8 cellular contexts compared by ENCODE assay signal in the genomic region with DNA sequence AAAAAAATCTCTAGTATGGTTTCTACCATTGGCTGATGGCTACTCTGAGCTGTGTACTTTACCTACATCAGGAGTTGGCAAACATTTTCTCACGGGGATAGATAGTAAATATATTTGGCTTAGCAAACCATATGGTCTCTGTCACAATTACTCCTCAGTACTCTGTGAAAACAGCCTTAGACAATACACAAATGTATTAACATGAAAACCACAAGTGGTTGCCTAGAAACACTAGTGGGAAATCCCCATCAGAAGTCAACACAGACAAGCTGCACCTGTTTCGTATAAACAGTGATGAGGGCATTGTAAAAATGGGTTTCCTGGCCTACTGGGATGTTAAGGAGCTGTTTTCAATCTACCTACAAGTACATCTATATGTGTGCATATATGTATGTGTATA.
DNase-seq lines count a peak whose midpoint lies in the region; ATAC-seq and TF ChIP-seq lines count a peak whose summit lies in the region.

No MANE protein-coding gene starts in this region.

- DNase-seq in NCI-H2171 treated with DMSO at 0.1 percent for 48 hours (lab: John Stamatoyannopoulos, UW) (peak; percentile 96), kidney epithelial cell (ENCODE audit: low read depth) (peak; percentile 51), immature natural killer cell (no peak), left ventricle myocardium inferior (no peak)
- DNase-seq in CD8-positive, alpha-beta T cell, result no peak
- DNase-seq in activated CD8-positive, alpha-beta memory T cell treated with anti-CD3 and anti-CD28 coated beads, Interleukin-2, amount 50 U/mL, for 48 hours, result no peak

- H3K27me3 Mint-ChIP-seq in immature natural killer cell (ENCODE audit: low read depth in 3 of 3), result peaks cover 0 to 2% (median 0%) of the 10 kb centered on the region in 3 donors
- no peaks in the 10 kb centered on the region for H3K27me3 Mint-ChIP-seq in CD8-positive, alpha-beta T cell (ENCODE audit: low read depth)

- CTCF ChIA-PET in CD8-positive, alpha-beta T cell (lab: Charles Lee), result no interaction called here

- H3K36me3 ChIP-seq in kidney epithelial cell (ENCODE audit: control insufficient read depth, insufficient read depth, low read length) (no peaks in the 10 kb centered on the region), left ventricle myocardium inferior (no peaks in the 10 kb centered on the region)
- no peaks in the 10 kb centered on the region for H3K36me3 ChIP-seq in CD8-positive, alpha-beta T cell (ENCODE audit: insufficient read depth, low read length)

- H3K27me3 ChIP-seq in kidney epithelial cell (ENCODE audit: control insufficient read depth, insufficient read depth, low read length), result no peaks in the 10 kb centered on the region
- no peaks in the 10 kb centered on the region for H3K27me3 ChIP-seq in CD8-positive, alpha-beta T cell (ENCODE audit: insufficient read depth, low read length)
- no peaks in the 10 kb centered on the region for H3K27me3 ChIP-seq in left ventricle myocardium inferior (ENCODE audit: low read depth)

- H3K9me3 Mint-ChIP-seq in immature natural killer cell, result peaks cover 2 to 20% (median 11%) of the 10 kb centered on the region in 6 donors
- peaks cover 12% of the 10 kb centered on the region for H3K9me3 Mint-ChIP-seq in CD8-positive, alpha-beta T cell

- TF ChIP-seq CTCF in kidney epithelial cell (IDR thresholded peaks at IDR 0.05; ENCODE audit: insufficient read depth, low read length, poor library complexity, severe bottlenecking) (no peak), left ventricle myocardium inferior (IDR thresholded peaks at IDR 0.05; ENCODE audit: borderline replicate concordance) (no peak)
- TF ChIP-seq CTCF in CD8-positive, alpha-beta T cell (IDR thresholded peaks at IDR 0.05), result no peak

- POLR2A ChIA-PET in CD8-positive, alpha-beta T cell (lab: Charles Lee), result no interaction called here

- H3K9me3 ChIP-seq in CD8-positive, alpha-beta T cell (ENCODE audit: low read length), result no peaks in the 10 kb centered on the region
- H3K9me3 ChIP-seq in left ventricle myocardium inferior (replicated peaks), result no peaks in the 10 kb centered on the region

- ATAC-seq in GM18907 (IDR thresholded peaks at IDR 0.05; ENCODE audit: unreplicated experiment) (peak; percentile 100), HG03025 (IDR thresholded peaks at IDR 0.05; ENCODE audit: low FRiP score, unreplicated experiment) (peak; percentile 100)
- ATAC-seq in CD8-positive, alpha-beta T cell, result no peak

- H3K27ac Mint-ChIP-seq in immature natural killer cell, result no peak overlapping the region
- no peak overlapping the region for H3K27ac Mint-ChIP-seq in CD8-positive, alpha-beta T cell

- H3K27ac ChIP-seq in CD8-positive, alpha-beta T cell (ENCODE audit: low read depth, low read length), result no peak overlapping the region
- H3K27ac ChIP-seq in left ventricle myocardium inferior (replicated peaks), result no peak overlapping the region

- no peaks in the 10 kb centered on the region for H3K4me1 ChIP-seq in CD8-positive, alpha-beta T cell (ENCODE audit: insufficient read depth, low read length)
- no peaks in the 10 kb centered on the region for H3K4me1 ChIP-seq in left ventricle myocardium inferior

- H3K4me3 ChIP-seq in kidney epithelial cell (ENCODE audit: low read depth, low read length) (no peak overlapping the region), left ventricle myocardium inferior (no peak overlapping the region)
- H3K4me3 ChIP-seq in CD8-positive, alpha-beta T cell (ENCODE audit: low read depth, low read length), result no peak overlapping the region

- no peaks in the 10 kb centered on the region for H3K36me3 Mint-ChIP-seq in immature natural killer cell
- H3K36me3 Mint-ChIP-seq in CD8-positive, alpha-beta T cell, result no peaks in the 10 kb centered on the region

- intact Hi-C loops in CD8-positive, alpha-beta T cell (cut with DNase I, micrococcal nuclease), result no loop called here
- intact Hi-C loops in left ventricle myocardium inferior (cut with micrococcal nuclease), result no loop called here

- no peaks in the 10 kb centered on the region for H3K4me1 Mint-ChIP-seq in immature natural killer cell
- H3K4me1 Mint-ChIP-seq in CD8-positive, alpha-beta T cell (ENCODE audit: low read depth), result no peaks in the 10 kb centered on the region

- no peak overlapping the region for H3K4me3 Mint-ChIP-seq in immature natural killer cell
- no peak overlapping the region for H3K4me3 Mint-ChIP-seq in CD8-positive, alpha-beta T cell

Comparison
In these comparisons a context has a peak if more than half of its experiments do, and no peak if none do; other contexts are left out.
1. DNase-seq: peak in NCI-H2171 treated with DMSO at 0.1 percent for 48 hours (single experiment) and kidney epithelial cell (single experiment); none in immature natural killer cell (0 of 3), CD8-positive, alpha-beta T cell (0 of 7), activated CD8-positive, alpha-beta memory T cell treated with anti-CD3 and anti-CD28 coated beads, Interleukin-2, amount 50 U/mL, for 48 hours (single experiment) and left ventricle myocardium inferior (single experiment).